ENCODE assay signal across 8 cellular contexts in the genomic region with DNA sequence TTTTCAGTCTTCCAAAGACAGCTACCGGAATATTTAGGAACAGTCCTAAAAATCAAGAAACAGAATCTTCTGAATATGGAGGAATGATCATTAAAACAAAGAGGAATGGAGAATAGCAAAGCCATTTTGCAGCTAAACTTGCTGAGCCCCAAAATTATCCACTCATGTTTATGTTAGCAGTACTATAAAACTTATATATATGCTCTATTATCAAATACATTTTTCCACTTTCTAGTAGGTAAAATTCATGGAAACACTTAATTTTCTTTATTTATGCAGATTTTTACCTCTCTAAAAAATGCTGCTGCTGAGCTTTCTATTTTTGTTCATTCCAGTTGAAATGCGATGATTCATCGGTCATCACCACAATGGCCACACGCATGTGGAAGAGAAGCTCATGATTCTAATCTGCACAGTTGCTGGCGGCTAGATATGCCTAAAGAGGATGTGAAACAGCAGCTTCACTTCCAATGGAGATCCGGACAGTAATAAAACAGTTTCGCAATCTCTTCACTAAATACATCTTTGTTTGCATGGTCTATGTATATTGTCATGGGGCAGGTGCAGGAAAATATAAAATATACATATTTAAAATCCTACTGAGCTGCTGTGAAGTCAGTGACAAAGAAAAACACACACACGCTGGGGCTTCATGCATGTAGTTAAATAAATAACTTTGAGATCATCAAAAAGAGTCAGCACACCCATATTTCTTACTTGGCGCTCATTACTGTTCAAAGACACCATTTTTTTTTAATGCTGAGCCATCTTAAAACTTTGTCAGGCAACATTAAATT.
A peak's percentile ranks its signal among the peaks of the same experiment; 100 is the strongest.
DNase-seq lines count a peak whose midpoint lies in the region; ATAC-seq and TF ChIP-seq lines count a peak whose summit lies in the region.
"Had no signal": no experiment of that assay in that cellular context is flagged by ENCODE, and none has a peak within 500 bp of the region (broad histone marks: within the 10 kb centered on the region; RNA-seq: fewer than 3 reads in every experiment).

No MANE protein-coding gene starts in this region.

- no peak for TF ChIP-seq CTCF in adrenal gland (IDR thresholded peaks at IDR 0.05)

- no peak overlapping the region for H3K4me2 ChIP-seq in mesenchymal stem cell (ENCODE audit: low read length, poor library complexity, severe bottlenecking)

- 66 to 72% (median 69%) methylated on average over 9 of the region's 9 CpGs for WGBS in adrenal gland, 4 donors
- 32% methylated on average over 5 of the region's 9 CpGs for WGBS in mesenchymal stem cell

- H3K14ac ChIP-seq in mesenchymal stem cell (ENCODE audit: low read length in 2 of 2): no peak overlapping the region

- H3K27me3 ChIP-seq in MG63 (no peaks in the 10 kb centered on the region), adrenal gland (no peaks in the 10 kb centered on the region), mesenchymal stem cell (ENCODE audit: control insufficient read depth in 1 of 2, insufficient read depth in 1 of 2, low read length in 2 of 2) (no peaks in the 10 kb centered on the region)

- ATAC-seq in GM18508 (IDR thresholded peaks at IDR 0.05; ENCODE audit: insufficient read depth, unreplicated experiment) (peak; percentile 93), HG02623 (IDR thresholded peaks at IDR 0.05; ENCODE audit: unreplicated experiment) (peak; percentile 99)

- H2AK5ac ChIP-seq in mesenchymal stem cell (ENCODE audit: low read length, severe bottlenecking): no peak overlapping the region

- no peaks in the 10 kb centered on the region for H3K9me3 Mint-ChIP-seq in activated naive CD4-positive, alpha-beta T cell treated with anti-CD3 and anti-CD28 coated beads, Interleukin-2, amount 10 ng/mL, durations not matched to agents 7 days and 5 days
- H3K9me3 Mint-ChIP-seq: neural crest cell had no signal

- peaks cover 1% of the 10 kb centered on the region for H3K36me3 Mint-ChIP-seq in activated naive CD4-positive, alpha-beta T cell treated with anti-CD3 and anti-CD28 coated beads, Interleukin-2, amount 10 ng/mL, durations not matched to agents 7 days and 5 days

- H3K4me1 ChIP-seq in adrenal gland (replicated peaks in 1 of 2): no peaks in the 10 kb centered on the region
- H3K4me1 ChIP-seq in mesenchymal stem cell (ENCODE audit: control insufficient read depth, insufficient read depth, low read depth, low read length): peaks cover 10% of the 10 kb centered on the region

- no peak overlapping the region for H3K9ac ChIP-seq in mesenchymal stem cell (ENCODE audit: low read length)

- no peak overlapping the region for H2BK5ac ChIP-seq in mesenchymal stem cell (ENCODE audit: low read depth, low read length, poor library complexity, severe bottlenecking)

- H3K4me3 Mint-ChIP-seq in activated naive CD4-positive, alpha-beta T cell treated with anti-CD3 and anti-CD28 coated beads, Interleukin-2, amount 10 ng/mL, durations not matched to agents 7 days and 5 days: no peak overlapping the region
- H3K4me3 Mint-ChIP-seq: neural crest cell had no signal

- CTCF ChIA-PET in activated naive CD4-positive, alpha-beta T cell treated with anti-CD3 and anti-CD28 coated beads, Interleukin-2, amount 10 ng/mL, durations not matched to agents 7 days and 5 days (lab: Charles Lee): no interaction called here

- no peak overlapping the region for H3K4me3 ChIP-seq in MG63
- H3K4me3 ChIP-seq in adrenal gland: no peak overlapping the region
- H3K4me3 ChIP-seq in mesenchymal stem cell (ENCODE audit: insufficient read depth in 1 of 2, low read depth in 1 of 2, low read length in 2 of 2): no peak overlapping the region

- H2AFZ ChIP-seq in mesenchymal stem cell (ENCODE audit: low read depth, low read length): no peak overlapping the region

- H3K9me3 ChIP-seq in MG63 (no peaks in the 10 kb centered on the region), adrenal gland (replicated peaks in 1 of 3) (no peaks in the 10 kb centered on the region), mesenchymal stem cell (ENCODE audit: control insufficient read depth, low read length) (no peaks in the 10 kb centered on the region)

- H3K27ac Mint-ChIP-seq in activated naive CD4-positive, alpha-beta T cell treated with anti-CD3 and anti-CD28 coated beads, Interleukin-2, amount 10 ng/mL, durations not matched to agents 7 days and 5 days: no peak overlapping the region

- intact Hi-C loops in adrenal gland (cut with DNase I): no loop called here

- no peak overlapping the region for H2BK15ac ChIP-seq in mesenchymal stem cell (ENCODE audit: low read depth, poor library complexity, severe bottlenecking)

- H2BK12ac ChIP-seq in mesenchymal stem cell (ENCODE audit: low read length in 2 of 2): no peak overlapping the region

- H3K36me3 ChIP-seq in MG63 (no peaks in the 10 kb centered on the region), adrenal gland (replicated peaks in 1 of 2) (no peaks in the 10 kb centered on the region), mesenchymal stem cell (ENCODE audit: control insufficient read depth in 1 of 2, insufficient read depth in 2 of 2, low read depth in 1 of 2, low read length in 2 of 2) (no peaks in the 10 kb centered on the region)

- no peak overlapping the region for H3K18ac ChIP-seq in mesenchymal stem cell (ENCODE audit: low read depth in 1 of 2, low read length in 2 of 2)

- peak overlapping the region in 1 of 5 donors; percentile 38 for H3K27ac ChIP-seq in adrenal gland
- H3K27ac ChIP-seq in mesenchymal stem cell (ENCODE audit: low read length, poor library complexity, severe bottlenecking): peak overlapping the region; percentile 68

- DNase-seq in MG63 (peak; percentile 83), adrenal gland (peak; percentile 26 to 82 (median 59)), mesenchymal stem cell (peak; percentile 96), retina (no peak)
- DNase-seq in activated naive CD4-positive, alpha-beta T cell treated with anti-CD3 and anti-CD28 coated beads, Interleukin-2, amount 10 ng/mL, durations not matched to agents 7 days and 5 days: no peak

- no peak overlapping the region for H2BK120ac ChIP-seq in mesenchymal stem cell (ENCODE audit: low read depth, low read length)

- H3K27me3 Mint-ChIP-seq in activated naive CD4-positive, alpha-beta T cell treated with anti-CD3 and anti-CD28 coated beads, Interleukin-2, amount 10 ng/mL, durations not matched to agents 7 days and 5 days: no peaks in the 10 kb centered on the region

- TF ChIP-seq POLR2A in adrenal gland (IDR thresholded peaks at IDR 0.05): no peak

- H4K8ac ChIP-seq in mesenchymal stem cell (ENCODE audit: low read length): no peak overlapping the region

- peaks cover 9% of the 10 kb centered on the region for H3K79me1 ChIP-seq in mesenchymal stem cell (replicated peaks; ENCODE audit: low read length, poor library complexity, severe bottlenecking)

- no peak overlapping the region for H3K4ac ChIP-seq in mesenchymal stem cell (ENCODE audit: low read depth in 1 of 2, low read length in 2 of 2)

- no peaks in the 10 kb centered on the region for H3K4me1 Mint-ChIP-seq in activated naive CD4-positive, alpha-beta T cell treated with anti-CD3 and anti-CD28 coated beads, Interleukin-2, amount 10 ng/mL, durations not matched to agents 7 days and 5 days

- H3K23ac ChIP-seq in mesenchymal stem cell (ENCODE audit: low read length in 2 of 2): no peak overlapping the region

- H4K91ac ChIP-seq in mesenchymal stem cell (ENCODE audit: low read length): no peak overlapping the region

Comparison
In these comparisons a context has a peak if more than half of its experiments do, and no peak if none do; other contexts are left out.
1. DNase-seq: peak in MG63 (single experiment), adrenal gland (7 of 7) and mesenchymal stem cell (single experiment); none in activated naive CD4-positive, alpha-beta T cell treated with anti-CD3 and anti-CD28 coated beads, Interleukin-2, amount 10 ng/mL, durations not matched to agents 7 days and 5 days (single experiment) and retina (single experiment).